8 cellular contexts compared by ENCODE assay signal in genomic region chr17:67390646-67391480, GRCh38. TPM values are rescaled to one million over a fixed set of nuclear protein-coding genes. Genes with fewer than 3 reads are reported as not detected.
DNase-seq lines count a peak whose midpoint lies in the region; ATAC-seq and TF ChIP-seq lines count a peak whose summit lies in the region.

No MANE protein-coding gene starts in this region.

- H3K36me3 Mint-ChIP-seq in activated naive CD4-positive, alpha-beta T cell treated with anti-CD3 and anti-CD28 coated beads, Interleukin-2, amount 10 ng/mL, durations not matched to agents 7 days and 5 days: peaks cover 33% of the 10 kb centered on the region

- peak; percentile 97 for ATAC-seq in GM18861 (IDR thresholded peaks at IDR 0.05; ENCODE audit: unreplicated experiment)
- ATAC-seq in HG03060 (IDR thresholded peaks at IDR 0.05; ENCODE audit: low read depth, unreplicated experiment): peak; percentile 70

- peak overlapping the region; percentile 87 for H3K27ac Mint-ChIP-seq in activated naive CD4-positive, alpha-beta T cell treated with anti-CD3 and anti-CD28 coated beads, Interleukin-2, amount 10 ng/mL, durations not matched to agents 7 days and 5 days

- DNase-seq in activated naive CD4-positive, alpha-beta T cell treated with anti-CD3 and anti-CD28 coated beads, Interleukin-2, amount 10 ng/mL, durations not matched to agents 7 days and 5 days: peak; percentile 73
- DNase-seq in left ventricle myocardium inferior (no peak), spleen (peak; percentile 80), D341Med (ENCODE audit: low spot score) (no peak)

- H3K27me3 Mint-ChIP-seq in activated naive CD4-positive, alpha-beta T cell treated with anti-CD3 and anti-CD28 coated beads, Interleukin-2, amount 10 ng/mL, durations not matched to agents 7 days and 5 days: no peaks in the 10 kb centered on the region

- H3K36me3 ChIP-seq in ACC112 (ENCODE audit: insufficient read depth, low read length): no peaks in the 10 kb centered on the region
- no peaks in the 10 kb centered on the region for H3K36me3 ChIP-seq in left ventricle myocardium inferior
- no peaks in the 10 kb centered on the region for H3K36me3 ChIP-seq in spleen

- intact Hi-C loops in left ventricle myocardium inferior (cut with micrococcal nuclease) (no loop called here), spleen (cut with DNase I; ENCODE audit: low total_unique reads) (no loop called here)

- TF ChIP-seq CTCF in left ventricle myocardium inferior (IDR thresholded peaks at IDR 0.05; ENCODE audit: borderline replicate concordance): no peak
- no peak for TF ChIP-seq CTCF in spleen (IDR thresholded peaks at IDR 0.05 in 8 of 11, conservative IDR thresholded peaks at IDR 0.05 in 3 of 11)

- no peaks in the 10 kb centered on the region for H3K9me3 Mint-ChIP-seq in activated naive CD4-positive, alpha-beta T cell treated with anti-CD3 and anti-CD28 coated beads, Interleukin-2, amount 10 ng/mL, durations not matched to agents 7 days and 5 days

- peaks cover 65% of the 10 kb centered on the region for H3K4me1 Mint-ChIP-seq in activated naive CD4-positive, alpha-beta T cell treated with anti-CD3 and anti-CD28 coated beads, Interleukin-2, amount 10 ng/mL, durations not matched to agents 7 days and 5 days

- no peaks in the 10 kb centered on the region for H3K9me3 ChIP-seq in left ventricle myocardium inferior (replicated peaks)
- no peaks in the 10 kb centered on the region for H3K9me3 ChIP-seq in spleen

- no peak for TF ChIP-seq POLR2A in spleen (IDR thresholded peaks at IDR 0.05)

- peaks cover 16% of the 10 kb centered on the region for H3K4me1 ChIP-seq in ACC112 (ENCODE audit: control insufficient read depth, insufficient read depth, low read length, unreplicated experiment)
- H3K4me1 ChIP-seq in left ventricle myocardium inferior: peaks cover 52% of the 10 kb centered on the region
- peaks cover 0 to 77% (median 17%) of the 10 kb centered on the region in 6 donors for H3K4me1 ChIP-seq in spleen

- H3K27ac ChIP-seq in ACC112 (ENCODE audit: low read depth, low read length): peak overlapping the region; percentile 99
- peak overlapping the region; percentile 61 for H3K27ac ChIP-seq in left ventricle myocardium inferior (replicated peaks)
- peak overlapping the region; percentile 30 to 82 (median 68) for H3K27ac ChIP-seq in spleen

- peak overlapping the region; percentile 20 for H2AFZ ChIP-seq in ACC112 (ENCODE audit: low read length, unreplicated experiment)

- H3K79me2 ChIP-seq in ACC112 (ENCODE audit: control insufficient read depth, insufficient read depth, low read length, unreplicated experiment): peaks cover 4% of the 10 kb centered on the region

- H3K4me3 ChIP-seq in ACC112 (ENCODE audit: low read depth, low read length) (peak overlapping the region; percentile 56), left ventricle myocardium inferior (no peak overlapping the region), spleen (peak overlapping the region in 1 of 8 donors; percentile 42)

- H3K4me3 Mint-ChIP-seq in activated naive CD4-positive, alpha-beta T cell treated with anti-CD3 and anti-CD28 coated beads, Interleukin-2, amount 10 ng/mL, durations not matched to agents 7 days and 5 days: peak overlapping the region; percentile 47

- 49 to 58% (median 54%) methylated on average over 9 of the region's 9 CpGs for WGBS in spleen, 5 donors

- CTCF ChIA-PET in activated naive CD4-positive, alpha-beta T cell treated with anti-CD3 and anti-CD28 coated beads, Interleukin-2, amount 10 ng/mL, durations not matched to agents 7 days and 5 days (lab: Charles Lee): interaction anchor here (0.8 to 10.6 kb wide), 5 partner anchors 13 to 86 kb away, joined by 3 to 161 read pairs (median 6); partner anchors contain the start of gene PITPNC1

- no peaks in the 10 kb centered on the region for H3K27me3 ChIP-seq in ACC112 (ENCODE audit: insufficient read depth, low read length)
- no peaks in the 10 kb centered on the region for H3K27me3 ChIP-seq in left ventricle myocardium inferior (ENCODE audit: low read depth)
- no peaks in the 10 kb centered on the region for H3K27me3 ChIP-seq in spleen (replicated peaks in 1 of 7)

TF ChIP-seq in PFSK-1, 5 proteins besides CTCF, POLR2A, EP300 and RAD21:
- TF ChIP-seq FOXP2 (optimal IDR thresholded peaks at IDR 0.05; ENCODE audit: borderline replicate concordance, extremely low read depth, extremely low read length, insufficient read depth) (peak; percentile 86), TAF1 (IDR thresholded peaks at IDR 0.05; ENCODE audit: borderline replicate concordance, insufficient read depth, low read length) (peak; percentile 33; the same call in 1 of the 2 replicates), POLR2AphosphoS5 (IDR thresholded peaks at IDR 0.05; ENCODE audit: low read depth, low read length) (peak; percentile 67), SIN3A (IDR thresholded peaks at IDR 0.05; ENCODE audit: borderline replicate concordance, insufficient read depth, low read length) (peak; percentile 86; the same call in 1 of the 2 replicates), REST (IDR thresholded peaks at IDR 0.05; ENCODE audit: insufficient read depth in 1 of 2, low read depth in 2 of 2, low read length in 2 of 2) (0 out of 4 replicates have a peak, but pooled peaks of 1 of the 2 experiments have one; percentile 28)
TF ChIP-seq in PFSK-1: peak in this region for 5.

RNA-seq across cellular contexts. Expression of gene PITPNC1, which starts 13.8 kb away (rescaled TPM):
- polyA plus RNA-seq in PFSK-1 (2012; ENCODE audit: insufficient read length, low read depth): 142 TPM
- 8.1 TPM for total RNA-seq in left ventricle myocardium inferior
- 10 to 100 TPM; 12.6 to 33.8 (median 23.9) TPM for total RNA-seq in spleen
- 10 to 100 TPM in 1 of 3 donors, 1 to 10 TPM in 2; 5.8 to 14.5 (median 6.8) TPM for polyA plus RNA-seq in spleen

RNA-seq across cellular contexts. Expression of gene PSMD12, which starts 24.5 kb away (rescaled TPM):
- polyA plus RNA-seq in PFSK-1 (2012; ENCODE audit: insufficient read length, low read depth): 161 TPM
- total RNA-seq in left ventricle myocardium inferior (45.0 TPM), spleen (10 to 100 TPM; 24.6 to 46.4 (median 36.5) TPM)
- 10 to 100 TPM; 13.8 to 17.0 (median 15.5) TPM for polyA plus RNA-seq in spleen

Comparison
In these comparisons a context has a peak if more than half of its experiments do, and no peak if none do; other contexts are left out.
1. DNase-seq: peak in activated naive CD4-positive, alpha-beta T cell treated with anti-CD3 and anti-CD28 coated beads, Interleukin-2, amount 10 ng/mL, durations not matched to agents 7 days and 5 days (single experiment) and spleen (single experiment); none in left ventricle myocardium inferior (single experiment) and D341Med (single experiment).
2. Peak in every context shown above with its lines, with median percentiles within 50 percentile points of each other: H3K27ac ChIP-seq.